ENCODE assay signal across 17 cellular contexts in genomic region chr19:48216933-48217332, GRCh38. TPM values are rescaled to one million over a fixed set of nuclear protein-coding genes. Genes with fewer than 3 reads are reported as not detected.
DNase-seq lines count a peak whose midpoint lies in the region; TF ChIP-seq lines count a peak whose summit lies in the region.
"Had no signal": no experiment of that assay in that cellular context is flagged by ENCODE, and none has a peak within 500 bp of the region (broad histone marks: within the 10 kb centered on the region; RNA-seq: fewer than 3 reads in every experiment).

No MANE protein-coding gene starts in this region.

- H3K27me3 Mint-ChIP-seq in glutamatergic neuron (ENCODE audit: unreplicated experiment) (no peaks in the 10 kb centered on the region), progenitor cell of endocrine pancreas (no peaks in the 10 kb centered on the region)
- H3K27me3 Mint-ChIP-seq: CD4-positive, alpha-beta memory T cell had no signal

- H3K27ac Mint-ChIP-seq in glutamatergic neuron (ENCODE audit: unreplicated experiment) (no peak overlapping the region), progenitor cell of endocrine pancreas (no peak overlapping the region)

- no peaks in the 10 kb centered on the region for H3K9me3 ChIP-seq in SK-N-MC (ENCODE audit: low read depth, low read length)
- H3K9me3 ChIP-seq: BE2C, Peyer's patch had no signal

- H3K9me3 Mint-ChIP-seq in glutamatergic neuron (ENCODE audit: unreplicated experiment) (no peaks in the 10 kb centered on the region), progenitor cell of endocrine pancreas (ENCODE audit: low read depth) (no peaks in the 10 kb centered on the region)
- H3K9me3 Mint-ChIP-seq: CD4-positive, alpha-beta memory T cell had no signal

- H3K9ac ChIP-seq in SK-N-MC (ENCODE audit: insufficient read length): no peak overlapping the region

- H3K36me3 Mint-ChIP-seq in glutamatergic neuron (ENCODE audit: unreplicated experiment) (peaks cover 7% of the 10 kb centered on the region), progenitor cell of endocrine pancreas (ENCODE audit: insufficient read depth) (peaks cover 10% of the 10 kb centered on the region)

- TF ChIP-seq CTCF in glutamatergic neuron (IDR thresholded peaks at IDR 0.05; ENCODE audit: partially characterized antibody, unreplicated experiment): peak; percentile 42
- peak; percentile 35 for TF ChIP-seq CTCF in progenitor cell of endocrine pancreas (IDR thresholded peaks at IDR 0.05; ENCODE audit: unreplicated experiment)

- DNase-seq in SK-N-MC (ENCODE audit: low read depth, low spot score): no peak
- peak; percentile 35 for DNase-seq in glutamatergic neuron
- DNase-seq in progenitor cell of endocrine pancreas (ENCODE audit: low spot score, unreplicated experiment): no peak
- DNase-seq in NCI-H1092 treated with DMSO at 0.1 percent for 48 hours (lab: John Stamatoyannopoulos, UW): no peak
- no peak for DNase-seq in NCI-H1694 treated with DMSO at 0.1 percent for 48 hours (lab: John Stamatoyannopoulos, UW)
- DNase-seq: BE2C; CD4-positive, alpha-beta memory T cell; DND-41; GF-D8; Karpas-422; MM.1S; NCI-H1105 treated with DMSO at 0.1 percent for 48 hours; NCI-H187 treated with DMSO at 0.1 percent for 48 hours; NCI-H446 treated with DMSO at 0.1 percent for 48 hours; NCI-H774; Peyer's patch; SHP77 had no signal

- H3K4me3 ChIP-seq in SK-N-MC: no peak overlapping the region
- H3K4me3 ChIP-seq: Peyer's patch had no signal

- 0 out of 2 replicates have a peak, but pooled peaks cover 9% of the 10 kb centered on the region for H3K36me3 ChIP-seq in SK-N-MC (ENCODE audit: insufficient read depth, low read length)
- H3K36me3 ChIP-seq: BE2C had no signal

- H3K27ac ChIP-seq in SK-N-MC: 0 out of 2 replicates have a peak overlapping the region, but pooled peaks have one; percentile 20
- H3K27ac ChIP-seq: Peyer's patch had no signal

- H3K4me1 Mint-ChIP-seq in glutamatergic neuron (ENCODE audit: low read depth, unreplicated experiment) (no peaks in the 10 kb centered on the region), progenitor cell of endocrine pancreas (ENCODE audit: low read depth) (no peaks in the 10 kb centered on the region)

- H3K4me3 Mint-ChIP-seq in glutamatergic neuron (ENCODE audit: unreplicated experiment) (no peak overlapping the region), progenitor cell of endocrine pancreas (ENCODE audit: low read depth) (no peak overlapping the region)

RNA-seq across cellular contexts. Expression of gene CARD8, which starts 38.8 kb away (rescaled TPM):
- total RNA-seq in glutamatergic neuron (ENCODE audit: unreplicated experiment): 41.9 TPM
- 60.9 and 64.6 TPM in 2 replicates for total RNA-seq in progenitor cell of endocrine pancreas

RNA-seq across cellular contexts. Expression of gene ZSWIM9, which starts 46.5 kb away (rescaled TPM):
- total RNA-seq in glutamatergic neuron (ENCODE audit: unreplicated experiment): 6.7 TPM
- 10.3 and 11.8 TPM in 2 replicates for total RNA-seq in progenitor cell of endocrine pancreas

RNA-seq across cellular contexts. Expression of gene LIG1, which starts 46.8 kb away (rescaled TPM):
- total RNA-seq in glutamatergic neuron (ENCODE audit: unreplicated experiment) (16.9 TPM), progenitor cell of endocrine pancreas (90.4 and 91.0 TPM in 2 replicates)

RNA-seq across cellular contexts. Expression of gene ZNF114, which starts 52.9 kb away (rescaled TPM):
- total RNA-seq in glutamatergic neuron (ENCODE audit: unreplicated experiment): 3.7 TPM
- 7.4 and 7.9 TPM in 2 replicates for total RNA-seq in progenitor cell of endocrine pancreas
- total RNA-seq: Peyer's patch had no signal
